22 cellular contexts compared by ENCODE assay signal in the genomic region with DNA sequence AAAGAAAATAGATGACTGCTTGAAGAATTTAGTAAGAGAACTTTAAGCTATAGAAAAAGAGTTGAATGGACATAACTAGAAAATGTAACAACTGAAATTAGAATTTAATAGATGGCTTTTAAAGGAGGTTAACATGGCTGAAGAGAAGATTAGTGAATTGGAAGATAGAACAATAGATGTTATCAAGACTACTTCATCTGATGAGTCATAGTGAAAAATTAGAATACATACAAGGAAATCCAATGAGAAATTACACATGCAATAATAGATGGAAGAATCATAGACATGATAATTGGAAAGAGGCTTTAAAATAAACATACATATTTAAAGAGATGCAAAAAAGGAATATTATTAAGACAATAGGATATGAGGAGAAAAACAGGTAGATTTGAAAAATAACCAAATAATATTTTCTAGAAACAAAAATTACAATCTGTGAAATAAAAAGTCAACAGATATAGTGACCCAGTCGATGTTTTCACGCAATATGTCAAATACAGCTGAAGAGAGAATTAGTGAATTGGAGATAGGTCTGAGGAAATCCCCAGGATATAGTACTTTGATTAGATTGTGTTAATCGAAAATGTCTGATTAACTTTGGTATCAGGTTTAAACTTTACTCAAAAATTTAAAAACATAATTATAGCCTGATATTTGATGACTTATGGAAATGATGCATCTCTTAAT. TPM values are rescaled to one million over a fixed set of nuclear protein-coding genes. Genes with fewer than 3 reads are reported as not detected.
"Had no signal": no experiment of that assay in that cellular context is flagged by ENCODE, and none has a peak within 500 bp of the region (broad histone marks: within the 10 kb centered on the region; RNA-seq: fewer than 3 reads in every experiment).

No MANE protein-coding gene starts in this region.

- ATAC-seq: activated CD8-positive, alpha-beta memory T cell treated with anti-CD3 and anti-CD28 coated beads, Interleukin-2, amount 10 ng/mL, durations not matched to agents 7 days and 5 days; gastroesophageal sphincter; heart right ventricle; left colon; psoas muscle; sciatic nerve; T-cell; upper lobe of right lung had no signal

- H3K27ac Mint-ChIP-seq: activated CD4-positive, alpha-beta memory T cell treated with anti-CD3 and anti-CD28 coated beads for 36 hours; activated CD8-positive, alpha-beta memory T cell treated with anti-CD3 and anti-CD28 coated beads, Interleukin-2, amount 10 ng/mL, durations not matched to agents 7 days and 5 days; stimulated activated naive CD8-positive, alpha-beta T cell treated with anti-CD3 and anti-CD28 coated beads, Interleukin-15, Interleukin-2, amounts not matched to agents 100 ng/mL and 50 ng/mL, for 24 hours; T-cell had no signal

- H3K27me3 ChIP-seq: adrenal gland, gastroesophageal sphincter, heart right ventricle, spleen, upper lobe of right lung had no signal

- H3K4me1 Mint-ChIP-seq: activated CD8-positive, alpha-beta memory T cell treated with anti-CD3 and anti-CD28 coated beads, Interleukin-2, amount 10 ng/mL, durations not matched to agents 7 days and 5 days had no signal

- H3K27me3 Mint-ChIP-seq: activated CD4-positive, alpha-beta memory T cell treated with anti-CD3 and anti-CD28 coated beads for 36 hours; activated CD8-positive, alpha-beta memory T cell treated with anti-CD3 and anti-CD28 coated beads, Interleukin-2, amount 10 ng/mL, durations not matched to agents 7 days and 5 days; stimulated activated naive CD8-positive, alpha-beta T cell treated with anti-CD3 and anti-CD28 coated beads, Interleukin-15, Interleukin-2, amounts not matched to agents 100 ng/mL and 50 ng/mL, for 24 hours; T-cell had no signal

- H3K27ac ChIP-seq: adrenal gland, gastroesophageal sphincter, heart right ventricle, psoas muscle, spleen, upper lobe of right lung had no signal

- H3K4me1 ChIP-seq: gastroesophageal sphincter, psoas muscle, upper lobe of right lung had no signal

- DNase-seq: activated CD4-positive, alpha-beta memory T cell treated with anti-CD3 and anti-CD28 coated beads for 36 hours; activated CD4-positive, alpha-beta T cell treated with anti-CD3 and anti-CD28 coated beads for 1 hour; activated CD8-positive, alpha-beta memory T cell treated with anti-CD3 and anti-CD28 coated beads, Interleukin-2, amount 10 ng/mL, durations not matched to agents 7 days and 5 days; activated naive CD4-positive, alpha-beta T cell treated with anti-CD3 and anti-CD28 coated beads, Interleukin-2, amount 50 U/mL, for 16 hours; activated T-cell treated with anti-CD3 and anti-CD28 coated beads, Interleukin-2, amount 50 U/mL, for 1 hour; adrenal gland; heart right ventricle; left colon; midbrain; psoas muscle; spleen; T-cell; T-helper 9 cell; upper lobe of right lung had no signal

- H3K4me3 ChIP-seq: adrenal gland, gastroesophageal sphincter, heart right ventricle, lung, psoas muscle, spleen, upper lobe of right lung had no signal

- H3K4me3 Mint-ChIP-seq: activated CD4-positive, alpha-beta memory T cell treated with anti-CD3 and anti-CD28 coated beads for 36 hours; activated CD8-positive, alpha-beta memory T cell treated with anti-CD3 and anti-CD28 coated beads, Interleukin-2, amount 10 ng/mL, durations not matched to agents 7 days and 5 days; neural crest cell; stimulated activated naive CD8-positive, alpha-beta T cell treated with anti-CD3 and anti-CD28 coated beads, Interleukin-15, Interleukin-2, amounts not matched to agents 100 ng/mL and 50 ng/mL, for 24 hours; T-cell had no signal

RNA-seq across cellular contexts. Expression of gene ELF5, which starts 46.6 kb away (rescaled TPM):
- total RNA-seq: activated CD4-positive, alpha-beta memory T cell treated with anti-CD3 and anti-CD28 coated beads for 36 hours; activated CD8-positive, alpha-beta memory T cell treated with anti-CD3 and anti-CD28 coated beads, Interleukin-2, amount 10 ng/mL, durations not matched to agents 7 days and 5 days; adrenal gland; cardiac septum; heart right ventricle; left colon; myocyte; neural crest cell; osteoblast; psoas muscle; sciatic nerve; T-cell had no signal
